In the genomic region with DNA sequence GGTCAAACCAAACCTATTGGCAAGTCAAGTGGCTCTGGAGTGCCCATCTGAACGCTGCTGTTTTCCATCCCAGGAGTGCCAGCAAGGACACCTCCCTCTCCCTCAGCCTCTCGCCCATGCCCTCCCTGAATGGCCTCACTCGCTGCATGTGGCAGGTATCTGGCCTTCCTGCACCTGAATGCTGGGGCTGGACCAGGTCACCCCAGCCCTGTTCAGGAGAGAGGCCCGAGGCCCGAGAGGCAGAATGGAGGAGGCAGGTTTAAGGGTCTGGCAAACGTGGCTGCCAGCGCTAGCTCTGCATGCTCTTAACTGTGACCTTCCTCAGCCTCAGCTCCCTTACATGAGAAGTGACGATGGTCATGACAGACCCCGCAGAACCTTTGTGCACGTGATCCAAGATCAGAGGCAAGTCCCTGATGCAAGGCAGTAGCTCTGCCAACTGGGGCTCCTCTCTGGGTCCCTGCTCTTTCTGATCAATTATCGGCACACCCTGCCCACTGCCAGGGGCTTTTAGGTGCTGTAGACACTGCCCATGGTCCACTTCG, we compare ENCODE assay signal across 32 cellular contexts.
"Had no signal": no experiment of that assay in that cellular context is flagged by ENCODE, and none has a peak within 500 bp of the region (broad histone marks: within the 10 kb centered on the region; RNA-seq: fewer than 3 reads in every experiment).

No MANE protein-coding gene starts in this region.

- H3K4me3 ChIP-seq: adrenal gland, body of pancreas, colonic mucosa, gastrocnemius medialis, right lobe of liver, skin epidermis had no signal

- DNase-seq: activated CD4-positive, alpha-beta memory T cell treated with anti-CD3 and anti-CD28 coated beads, Interleukin-2, amount 10 ng/mL, durations not matched to agents 7 days and 5 days; activated CD4-positive, alpha-beta T cell treated with anti-CD3 and anti-CD28 coated beads, Interleukin-2, amount 10 ng/mL, durations not matched to agents 24 days and 14 days; activated effector memory CD4-positive, alpha-beta T cell treated with Interleukin-2 at 50 U/mL for 16 hours; activated naive CD4-positive, alpha-beta T cell treated with anti-CD3 and anti-CD28 coated beads for 36 hours; activated naive CD8-positive, alpha-beta T cell treated with anti-CD3 and anti-CD28 coated beads for 36 hours; adrenal gland; aorta; cerebellar nuclear complex; colonic mucosa; effector CD8-positive, alpha-beta T cell; erythroblast; gastrocnemius medialis; glutamatergic neuron; left ventricle myocardium superior; naive B cell; stimulated activated CD4-positive, alpha-beta T cell treated with anti-CD3 and anti-CD28 coated beads, Interleukin-4, amount 100 ng/mL, for 24 hours; stimulated activated naive CD8-positive, alpha-beta T cell treated with anti-CD3 and anti-CD28 coated beads, Interleukin-15, amount 100 ng/mL, for 72 hours; substantia nigra; SW 1271; T-helper 9 cell had no signal

- H3K9me3 Mint-ChIP-seq: activated CD4-positive, alpha-beta memory T cell treated with anti-CD3 and anti-CD28 coated beads, Interleukin-2, amount 10 ng/mL, durations not matched to agents 7 days and 5 days; activated CD4-positive, alpha-beta T cell treated with anti-CD3 and anti-CD28 coated beads, Interleukin-2, amount 10 ng/mL, durations not matched to agents 24 days and 14 days; activated naive CD4-positive, alpha-beta T cell treated with anti-CD3 and anti-CD28 coated beads for 36 hours; activated naive CD8-positive, alpha-beta T cell treated with anti-CD3 and anti-CD28 coated beads for 36 hours; mesothelial cell of epicardium; neural crest cell; stimulated activated memory B cell treated with anti-CD40 and anti-IgM and Interleukin-4, amounts not matched to agents 10 μg/mL and 1 μg/mL and 100 μg/mL, for 72 hours; stimulated activated naive CD8-positive, alpha-beta T cell treated with anti-CD3 and anti-CD28 coated beads, Interleukin-15, amount 100 ng/mL, for 72 hours; T-helper 1 cell treated with Interleukin-12 subunit alpha and Interleukin-12 subunit beta and Interleukin-4 antibody, amounts not matched to agents 30 μg/mL and 1 μg/mL, for 36 hours had no signal

- H3K4me1 ChIP-seq: colonic mucosa had no signal

- H3K9me3 ChIP-seq: adrenal gland, body of pancreas, colonic mucosa, gastrocnemius medialis, right lobe of liver had no signal

- H3K27ac ChIP-seq: body of pancreas, colonic mucosa, gastrocnemius medialis, right lobe of liver, VCaP had no signal

- H3K36me3 ChIP-seq: adrenal gland, colonic mucosa, gastrocnemius medialis, right lobe of liver had no signal

- H3K4me3 Mint-ChIP-seq: activated CD4-positive, alpha-beta memory T cell treated with anti-CD3 and anti-CD28 coated beads, Interleukin-2, amount 10 ng/mL, durations not matched to agents 7 days and 5 days; activated CD4-positive, alpha-beta T cell treated with anti-CD3 and anti-CD28 coated beads, Interleukin-2, amount 10 ng/mL, durations not matched to agents 24 days and 14 days; activated naive CD4-positive, alpha-beta T cell treated with anti-CD3 and anti-CD28 coated beads for 36 hours; activated naive CD8-positive, alpha-beta T cell treated with anti-CD3 and anti-CD28 coated beads for 36 hours; mesothelial cell of epicardium; naive B cell; neural crest cell; stimulated activated memory B cell treated with anti-CD40 and anti-IgM and Interleukin-4, amounts not matched to agents 10 μg/mL and 1 μg/mL and 100 μg/mL, for 72 hours; stimulated activated naive CD8-positive, alpha-beta T cell treated with anti-CD3 and anti-CD28 coated beads, Interleukin-15, amount 100 ng/mL, for 72 hours; T-helper 1 cell treated with Interleukin-12 subunit alpha and Interleukin-12 subunit beta and Interleukin-4 antibody, amounts not matched to agents 30 μg/mL and 1 μg/mL, for 36 hours had no signal

- H3K4me1 Mint-ChIP-seq: activated CD4-positive, alpha-beta memory T cell treated with anti-CD3 and anti-CD28 coated beads, Interleukin-2, amount 10 ng/mL, durations not matched to agents 7 days and 5 days; activated CD4-positive, alpha-beta T cell treated with anti-CD3 and anti-CD28 coated beads, Interleukin-2, amount 10 ng/mL, durations not matched to agents 24 days and 14 days; activated naive CD8-positive, alpha-beta T cell treated with anti-CD3 and anti-CD28 coated beads for 36 hours; naive B cell; stimulated activated memory B cell treated with anti-CD40 and anti-IgM and Interleukin-4, amounts not matched to agents 10 μg/mL and 1 μg/mL and 100 μg/mL, for 72 hours; stimulated activated naive CD8-positive, alpha-beta T cell treated with anti-CD3 and anti-CD28 coated beads, Interleukin-15, amount 100 ng/mL, for 72 hours had no signal

- H3K36me3 Mint-ChIP-seq: activated naive CD8-positive, alpha-beta T cell treated with anti-CD3 and anti-CD28 coated beads for 36 hours; mesothelial cell of epicardium; naive B cell; stimulated activated memory B cell treated with anti-CD40 and anti-IgM and Interleukin-4, amounts not matched to agents 10 μg/mL and 1 μg/mL and 100 μg/mL, for 72 hours had no signal

- H3K27me3 ChIP-seq: adrenal gland, body of pancreas, colonic mucosa, gastrocnemius medialis, right lobe of liver had no signal

- FAIRE-seq: islet of Langerhans, TTC549 had no signal

- H3K27ac Mint-ChIP-seq: activated CD4-positive, alpha-beta memory T cell treated with anti-CD3 and anti-CD28 coated beads, Interleukin-2, amount 10 ng/mL, durations not matched to agents 7 days and 5 days; activated CD4-positive, alpha-beta T cell treated with anti-CD3 and anti-CD28 coated beads, Interleukin-2, amount 10 ng/mL, durations not matched to agents 24 days and 14 days; activated naive CD4-positive, alpha-beta T cell treated with anti-CD3 and anti-CD28 coated beads for 36 hours; activated naive CD8-positive, alpha-beta T cell treated with anti-CD3 and anti-CD28 coated beads for 36 hours; mesothelial cell of epicardium; naive B cell; progenitor cell of endocrine pancreas; stimulated activated memory B cell treated with anti-CD40 and anti-IgM and Interleukin-4, amounts not matched to agents 10 μg/mL and 1 μg/mL and 100 μg/mL, for 72 hours; stimulated activated naive CD8-positive, alpha-beta T cell treated with anti-CD3 and anti-CD28 coated beads, Interleukin-15, amount 100 ng/mL, for 72 hours; T-helper 1 cell treated with Interleukin-12 subunit alpha and Interleukin-12 subunit beta and Interleukin-4 antibody, amounts not matched to agents 30 μg/mL and 1 μg/mL, for 36 hours had no signal

- ATAC-seq: activated CD4-positive, CD25-positive, alpha-beta regulatory T cell treated with anti-CD3 and anti-CD28 coated beads, Interleukin-2, amount 50 U/mL, for 24 hours; body of pancreas; gastrocnemius medialis; left ventricle myocardium superior; right lobe of liver; stimulated activated memory B cell treated with anti-CD40 and anti-IgM and Interleukin-4, amounts not matched to agents 10 μg/mL and 1 μg/mL and 100 μg/mL, for 72 hours; stimulated activated naive CD8-positive, alpha-beta T cell treated with anti-CD3 and anti-CD28 coated beads, Interleukin-15, amount 100 ng/mL, for 72 hours had no signal

- H3K27me3 Mint-ChIP-seq: activated CD4-positive, alpha-beta memory T cell treated with anti-CD3 and anti-CD28 coated beads, Interleukin-2, amount 10 ng/mL, durations not matched to agents 7 days and 5 days; activated CD4-positive, alpha-beta T cell treated with anti-CD3 and anti-CD28 coated beads, Interleukin-2, amount 10 ng/mL, durations not matched to agents 24 days and 14 days; activated naive CD8-positive, alpha-beta T cell treated with anti-CD3 and anti-CD28 coated beads for 36 hours; stimulated activated naive CD8-positive, alpha-beta T cell treated with anti-CD3 and anti-CD28 coated beads, Interleukin-15, amount 100 ng/mL, for 72 hours had no signal
